ENCODE assay signal across 25 cellular contexts in the genomic region with DNA sequence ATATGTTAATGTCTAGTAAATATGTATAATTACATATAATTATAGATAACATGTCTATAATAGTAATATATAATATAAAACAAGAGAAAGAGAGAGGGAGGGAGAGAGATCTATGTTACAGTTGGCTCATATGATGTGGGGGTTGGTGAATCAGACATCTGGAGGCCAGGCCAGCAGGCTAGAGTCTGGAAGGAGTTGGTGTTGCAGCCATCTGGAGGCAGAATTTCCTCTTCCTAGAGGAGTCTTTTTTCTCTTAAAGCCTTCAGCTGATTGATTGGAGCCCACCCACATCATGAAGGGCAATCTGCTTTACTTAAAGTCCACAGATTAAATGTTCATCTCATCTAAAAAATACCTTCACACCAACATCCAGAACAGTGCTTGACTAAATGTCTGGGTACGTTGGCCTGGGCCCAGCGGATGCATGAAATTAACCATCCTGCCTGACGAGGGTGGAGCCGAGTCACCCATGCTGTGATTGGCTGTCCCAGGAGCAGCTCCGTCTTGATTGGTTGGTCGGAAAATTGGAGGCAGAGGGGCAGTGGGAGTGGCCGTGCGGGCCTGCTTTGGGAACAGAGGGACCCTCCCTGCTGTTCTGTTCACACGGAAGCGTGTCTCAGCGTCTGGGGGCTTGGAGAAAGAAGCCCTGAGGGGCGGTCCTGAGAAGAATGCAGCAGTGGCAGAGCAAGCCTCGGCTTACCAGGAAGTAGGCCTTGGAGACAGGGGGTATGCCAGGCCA.
DNase-seq lines count a peak whose midpoint lies in the region; ATAC-seq and TF ChIP-seq lines count a peak whose summit lies in the region.
"Had no signal": no experiment of that assay in that cellular context is flagged by ENCODE, and none has a peak within 500 bp of the region (broad histone marks: within the 10 kb centered on the region; RNA-seq: fewer than 3 reads in every experiment).

No MANE protein-coding gene starts in this region.

- DNase-seq in AG08395 (ENCODE audit: low spot score) (peak; percentile 38), HFF-Myc (ENCODE audit: extremely low read depth, low read depth) (peak; percentile 51), adipocyte (ENCODE audit: low read depth) (peak; percentile 15), fibroblast of villous mesenchyme (ENCODE audit: low read depth) (peak; percentile 5), left colon (no peak), glomerular visceral epithelial cell (ENCODE audit: extremely low spot score) (no peak)
- no peak for DNase-seq in stimulated activated CD4-positive, alpha-beta T cell treated with anti-CD3 and anti-CD28 coated beads, Interleukin-2, amount 100 ng/mL, for 24 hours
- DNase-seq: activated CD4-positive, alpha-beta T cell treated with anti-CD3 and anti-CD28 coated beads, Interleukin-2, amount 10 ng/mL, durations not matched to agents 24 days and 14 days; activated naive CD4-positive, alpha-beta T cell; activated T-cell treated with anti-CD3 and anti-CD28 coated beads, Interleukin-2, amount 50 U/mL, for 4 hours; cortex of kidney; DMS79 treated with DMSO at 0.1 percent for 48 hours; head of caudate nucleus; HFFc6; KG1; left cardiac atrium; MM.1S; NCI-H1436; NCI-H2107; NCI-H510A; RPMI8226; stimulated activated CD8-positive, alpha-beta memory T cell treated with anti-CD3 and anti-CD28 coated beads, Interleukin-4, amount 100 ng/mL, for 48 hours; T-helper 2 cell had no signal

- ATAC-seq in left colon (no peak), HG03469 (IDR thresholded peaks at IDR 0.05; ENCODE audit: unreplicated experiment) (no peak)
- ATAC-seq: activated T-cell treated with anti-CD3 and anti-CD28 coated beads, Interleukin-2, amount 50 U/mL, for 4 hours; left cardiac atrium had no signal

- no peaks in the 10 kb centered on the region for H3K27me3 ChIP-seq in adipocyte (replicated peaks; ENCODE audit: control insufficient read depth, insufficient read depth, low read length)
- H3K27me3 ChIP-seq: upper lobe of left lung had no signal

- no peaks in the 10 kb centered on the region for H3K9me3 ChIP-seq in adipocyte (ENCODE audit: control insufficient read depth, low read length)
- H3K9me3 ChIP-seq: upper lobe of left lung had no signal

- intact Hi-C loops in left colon (cut with DNase I, micrococcal nuclease), result no loop called here

- no peak overlapping the region for H3K4me3 ChIP-seq in HFF-Myc (replicated peaks; ENCODE audit: low read depth, low read length)
- H3K4me3 ChIP-seq in adipocyte (ENCODE audit: low read length), result no peak overlapping the region
- H3K4me3 ChIP-seq in fibroblast of villous mesenchyme (ENCODE audit: low read depth, low read length), result no peak overlapping the region
- H3K4me3 ChIP-seq: upper lobe of left lung had no signal

- no peak overlapping the region for H3K9ac ChIP-seq in adipocyte (ENCODE audit: low read length)

- peaks cover 9% of the 10 kb centered on the region for H3K4me1 ChIP-seq in adipocyte (ENCODE audit: control insufficient read depth, insufficient read depth, low read length)
- H3K4me1 ChIP-seq: upper lobe of left lung had no signal

- H3K36me3 ChIP-seq in adipocyte (ENCODE audit: control insufficient read depth, insufficient read depth, low read length, severe bottlenecking), result no peaks in the 10 kb centered on the region
- H3K36me3 ChIP-seq: upper lobe of left lung had no signal

- TF ChIP-seq CTCF in HFF-Myc (IDR thresholded peaks at IDR 0.05; ENCODE audit: low read depth, low read length, missing control alignments) (no peak), fibroblast of villous mesenchyme (IDR thresholded peaks at IDR 0.05; ENCODE audit: insufficient read depth, low read depth, low read length) (no peak)

Comparison
In these comparisons a context has a peak if more than half of its experiments do, and no peak if none do; other contexts are left out.
1. DNase-seq: peak in AG08395 (single experiment), HFF-Myc (single experiment), adipocyte (single experiment) and fibroblast of villous mesenchyme (single experiment); none in stimulated activated CD4-positive, alpha-beta T cell treated with anti-CD3 and anti-CD28 coated beads, Interleukin-2, amount 100 ng/mL, for 24 hours (0 of 2), left colon (0 of 2) and glomerular visceral epithelial cell (single experiment).